Comparison of ENCODE assay signal across 23 cellular contexts in the genomic region with DNA sequence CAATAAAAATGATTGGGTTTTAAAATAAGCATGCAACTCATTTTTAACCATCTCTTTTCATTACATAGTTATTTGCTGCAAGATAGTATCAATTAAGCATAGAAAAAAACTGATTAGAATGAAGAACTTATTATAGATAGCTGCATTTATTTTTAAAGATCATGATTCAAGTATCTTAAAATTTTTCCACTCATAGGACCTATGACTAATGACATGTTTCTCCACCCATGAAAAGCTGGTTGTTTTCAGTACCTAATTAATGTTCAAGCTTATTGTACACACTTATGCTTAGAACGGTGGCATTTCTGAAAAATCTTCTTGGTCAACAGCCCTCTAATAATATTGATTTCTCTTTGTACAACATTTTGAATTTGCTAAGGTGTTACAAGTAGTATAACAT.
DNase-seq lines count a peak whose midpoint lies in the region; ATAC-seq and TF ChIP-seq lines count a peak whose summit lies in the region.
"Had no signal": no experiment of that assay in that cellular context is flagged by ENCODE, and none has a peak within 500 bp of the region (broad histone marks: within the 10 kb centered on the region; RNA-seq: fewer than 3 reads in every experiment).

No MANE protein-coding gene starts in this region.

- peak in 1 of 2 experiments; percentile 42 for DNase-seq in SJCRH30
- DNase-seq in mesothelial cell of epicardium (ENCODE audit: low spot score in 2 of 2, unreplicated experiment in 2 of 2), result no peak
- no peak for DNase-seq in upper lobe of left lung
- no peak for DNase-seq in NCI-H2227 treated with DMSO at 0.1 percent for 48 hours (lab: John Stamatoyannopoulos, UW)
- DNase-seq in H4 (ENCODE audit: low spot score), result no peak
- DNase-seq: 8988T; ACHN; AML-193; BE2C; CD4-positive, alpha-beta T cell; CD8-positive, alpha-beta memory T cell; DMS 273 treated with DMSO at 0.1 percent for 48 hours; DMS79; EL; GDM1; GOT3; H7; HCEC 1CT had no signal

- H3K9me3 ChIP-seq in SJCRH30 (replicated peaks) (no peaks in the 10 kb centered on the region), skeletal muscle satellite cell (replicated peaks; ENCODE audit: low read length) (no peaks in the 10 kb centered on the region), upper lobe of left lung (no peaks in the 10 kb centered on the region)
- H3K9me3 ChIP-seq: A549; BE2C; BLaER1 treated with 17β-estradiol and CSF1 and Interleukin-3, amounts not matched to agents 10 nM and 100 nM had no signal

- H3K9me3 Mint-ChIP-seq in mesothelial cell of epicardium, result no peaks in the 10 kb centered on the region
- H3K9me3 Mint-ChIP-seq: CD14-positive monocyte had no signal

- H3K4me3 ChIP-seq in SJCRH30 (no peak overlapping the region), skeletal muscle satellite cell (ENCODE audit: low read length) (no peak overlapping the region), upper lobe of left lung (no peak overlapping the region)
- H3K4me3 ChIP-seq: A549; BLaER1 treated with 17β-estradiol and CSF1 and Interleukin-3, amounts not matched to agents 10 nM and 100 nM; GM12878 had no signal

- ATAC-seq in upper lobe of left lung (ENCODE audit: low FRiP score in 2 of 2), result no peak
- ATAC-seq: A549, GM12878 had no signal

- no peak overlapping the region for H3K9ac ChIP-seq in skeletal muscle satellite cell (ENCODE audit: low read depth, low read length)
- H3K9ac ChIP-seq: BLaER1 treated with 17β-estradiol and CSF1 and Interleukin-3, amounts not matched to agents 10 nM and 100 nM had no signal

- H3K27ac Mint-ChIP-seq in mesothelial cell of epicardium, result peak overlapping the region; percentile 23
- H3K27ac Mint-ChIP-seq: CD14-positive monocyte; CD4-positive, alpha-beta T cell; CD8-positive, alpha-beta memory T cell had no signal

- H3K36me3 Mint-ChIP-seq in mesothelial cell of epicardium, result no peaks in the 10 kb centered on the region
- H3K36me3 Mint-ChIP-seq: CD14-positive monocyte; CD8-positive, alpha-beta memory T cell had no signal

- H3K4me2 ChIP-seq in skeletal muscle satellite cell (ENCODE audit: low read length), result peak overlapping the region; percentile 1
- H3K4me2 ChIP-seq: A549; BLaER1 treated with 17β-estradiol and CSF1 and Interleukin-3, amounts not matched to agents 10 nM and 100 nM had no signal

- H3K4me1 Mint-ChIP-seq in mesothelial cell of epicardium, result peaks cover 26% of the 10 kb centered on the region
- H3K4me1 Mint-ChIP-seq: CD14-positive monocyte; CD8-positive, alpha-beta memory T cell had no signal

- no peak for TF ChIP-seq EP300 in upper lobe of left lung (IDR thresholded peaks at IDR 0.05)

- no peak for TF ChIP-seq POLR2A in upper lobe of left lung (IDR thresholded peaks at IDR 0.05)

- 55 to 67% methylated on average over 1 of the region's 1 CpG for WGBS in upper lobe of left lung, 2 donors

- no peak overlapping the region for H3K4me3 Mint-ChIP-seq in mesothelial cell of epicardium
- H3K4me3 Mint-ChIP-seq: CD14-positive monocyte; CD4-positive, alpha-beta T cell; CD8-positive, alpha-beta memory T cell had no signal

- H3K36me3 ChIP-seq in SJCRH30 (no peaks in the 10 kb centered on the region), skeletal muscle satellite cell (ENCODE audit: insufficient read depth, low read length) (no peaks in the 10 kb centered on the region), upper lobe of left lung (no peaks in the 10 kb centered on the region)
- H3K36me3 ChIP-seq: BE2C; BLaER1 treated with 17β-estradiol and CSF1 and Interleukin-3, amounts not matched to agents 10 nM and 100 nM had no signal

- H3K27me3 ChIP-seq in SJCRH30 (no peaks in the 10 kb centered on the region), skeletal muscle satellite cell (ENCODE audit: control insufficient read depth, insufficient read depth, low read length) (no peaks in the 10 kb centered on the region), upper lobe of left lung (no peaks in the 10 kb centered on the region)
- H3K27me3 ChIP-seq: BE2C; BLaER1 treated with 17β-estradiol and CSF1 and Interleukin-3, amounts not matched to agents 10 nM and 100 nM had no signal

- no peaks in the 10 kb centered on the region for H3K27me3 Mint-ChIP-seq in mesothelial cell of epicardium (ENCODE audit: low read depth)
- H3K27me3 Mint-ChIP-seq: CD4-positive, alpha-beta T cell; CD8-positive, alpha-beta memory T cell had no signal

- H3K27ac ChIP-seq in SJCRH30 (peak overlapping the region; percentile 76), upper lobe of left lung (no peak overlapping the region)
- H3K27ac ChIP-seq: A549; BLaER1 treated with 17β-estradiol and CSF1 and Interleukin-3, amounts not matched to agents 10 nM and 100 nM had no signal

- TF ChIP-seq CTCF in mesothelial cell of epicardium (IDR thresholded peaks at IDR 0.05; ENCODE audit: unreplicated experiment), result no peak
- TF ChIP-seq CTCF in upper lobe of left lung (IDR thresholded peaks at IDR 0.05), result no peak

- H3K4me1 ChIP-seq in SJCRH30 (peaks cover 36% of the 10 kb centered on the region), skeletal muscle satellite cell (ENCODE audit: control insufficient read depth, insufficient read depth, low read length) (peaks cover 11% of the 10 kb centered on the region), upper lobe of left lung (no peaks in the 10 kb centered on the region)
- H3K4me1 ChIP-seq: A549; BE2C; BLaER1 treated with 17β-estradiol and CSF1 and Interleukin-3, amounts not matched to agents 10 nM and 100 nM had no signal
